9 cellular contexts compared by ENCODE assay signal in genomic region chr2:118865106-118865505, GRCh38. TPM values are rescaled to one million over a fixed set of nuclear protein-coding genes. Genes with fewer than 3 reads are reported as not detected.
DNase-seq lines count a peak whose midpoint lies in the region; TF ChIP-seq lines count a peak whose summit lies in the region.
"Had no signal": no experiment of that assay in that cellular context is flagged by ENCODE, and none has a peak within 500 bp of the region (broad histone marks: within the 10 kb centered on the region; RNA-seq: fewer than 3 reads in every experiment).

No MANE protein-coding gene starts in this region.

- H3K79me2 ChIP-seq in Loucy (ENCODE audit: insufficient read depth, low read length), result no peaks in the 10 kb centered on the region

- H3K27ac ChIP-seq in prostate gland, result no peak overlapping the region

- H3K36me3 ChIP-seq in Loucy (ENCODE audit: insufficient read depth, low read length) (no peaks in the 10 kb centered on the region), prostate gland (no peaks in the 10 kb centered on the region)

- H3K27me3 ChIP-seq in Loucy (ENCODE audit: insufficient read depth, low read length, poor library complexity, severe bottlenecking), result no peaks in the 10 kb centered on the region
- no peaks in the 10 kb centered on the region for H3K27me3 ChIP-seq in prostate gland (replicated peaks; ENCODE audit: insufficient read depth)

- no peak overlapping the region for H3K9ac ChIP-seq in Loucy (ENCODE audit: low read depth, low read length, poor library complexity, severe bottlenecking)

- no peaks in the 10 kb centered on the region for H3K9me2 ChIP-seq in Loucy (replicated peaks; ENCODE audit: low read depth, low read length)

- no peak overlapping the region for H3K4me3 Mint-ChIP-seq in HFFc6
- H3K4me3 Mint-ChIP-seq: immature natural killer cell had no signal

- H3K4me3 ChIP-seq in GM12875 (ENCODE audit: low read depth, low read length) (no peak overlapping the region), Loucy (ENCODE audit: low read length, poor library complexity, severe bottlenecking) (no peak overlapping the region), prostate gland (no peak overlapping the region)

- intact Hi-C loops in prostate gland (cut with DNase I), result loop anchor here (2.0 kb wide), 1 partner anchor 818 kb away; no protein-coding TSS in a partner anchor

- peak; percentile 66; the same call in 1 of the 2 replicates for TF ChIP-seq CTCF in GM12875 (IDR thresholded peaks at IDR 0.05; ENCODE audit: borderline replicate concordance, insufficient read depth, low read depth, low read length)
- TF ChIP-seq CTCF in HFFc6 (IDR thresholded peaks at IDR 0.05), result peak; percentile 79
- peak; percentile 74 for TF ChIP-seq CTCF in Loucy (conservative IDR thresholded peaks at IDR 0.05; ENCODE audit: low read length)
- peak in 3 of 4 experiments; percentile 16 to 54 (median 33) for TF ChIP-seq CTCF in prostate gland (IDR thresholded peaks at IDR 0.05)

- WGBS in prostate gland, result 7% methylated on average over 3 of the region's 3 CpGs

- H3F3A ChIP-seq in Loucy (ENCODE audit: low read depth), result no peaks in the 10 kb centered on the region

- H3K9me3 ChIP-seq in Loucy (ENCODE audit: insufficient read depth, low read depth, low read length), result no peaks in the 10 kb centered on the region
- H3K9me3 ChIP-seq in prostate gland, result no peaks in the 10 kb centered on the region

- DNase-seq in AG08395 (ENCODE audit: low spot score) (peak; percentile 78), HFFc6 (peak; percentile 48), SKM-1 treated with dmso at 0.1 percent for 144 hours (lab: John Stamatoyannopoulos, UW; ENCODE audit: unreplicated experiment) (peak; percentile 53), fibroblast of the conjunctiva (ENCODE audit: low read depth) (peak; percentile 53), prostate gland (ENCODE audit: low spot score) (no peak), NK-92 (lab: John Stamatoyannopoulos, UW; ENCODE audit: unreplicated experiment) (no peak)

- TF ChIP-seq POLR2A in prostate gland (IDR thresholded peaks at IDR 0.05), result no peak

- no peaks in the 10 kb centered on the region for H4K20me1 ChIP-seq in Loucy (ENCODE audit: insufficient read depth, low read length, poor library complexity, severe bottlenecking)

- no peak overlapping the region for H3K27ac Mint-ChIP-seq in HFFc6
- H3K27ac Mint-ChIP-seq: immature natural killer cell had no signal

- H2AFZ ChIP-seq in Loucy (ENCODE audit: low read length), result no peak overlapping the region

- H3K4me1 ChIP-seq in Loucy (ENCODE audit: insufficient read depth, low read length, poor library complexity, severe bottlenecking) (no peaks in the 10 kb centered on the region), prostate gland (replicated peaks) (no peaks in the 10 kb centered on the region)

- no peak overlapping the region for H3K4me2 ChIP-seq in Loucy (ENCODE audit: low read depth, low read length, poor library complexity, severe bottlenecking)

- H3K27me3 Mint-ChIP-seq in HFFc6 (ENCODE audit: insufficient read depth), result peaks cover 26% of the 10 kb centered on the region

- no peaks in the 10 kb centered on the region for H3K36me3 Mint-ChIP-seq in HFFc6 (ENCODE audit: low read depth)
- H3K36me3 Mint-ChIP-seq: immature natural killer cell had no signal

- peaks cover 6% of the 10 kb centered on the region for H3K4me1 Mint-ChIP-seq in HFFc6 (ENCODE audit: low read depth)
- H3K4me1 Mint-ChIP-seq: immature natural killer cell had no signal

- H3K9me3 Mint-ChIP-seq in HFFc6, result no peaks in the 10 kb centered on the region
- H3K9me3 Mint-ChIP-seq: immature natural killer cell had no signal

RNA-seq across cellular contexts. Expression of gene EN1, which starts 17.7 kb away (rescaled TPM):
- not detected for total RNA-seq in HFFc6 (2021; fragmentation: NEBNext Ultra II Directional; extraction: Animal tissue kit (Norgen Biotek cat#: 25700))
- total RNA-seq in prostate gland, result under 1 TPM in 1 of 2 donors, not detected in 1; 0.09 TPM

Comparison
In these comparisons a context has a peak if more than half of its experiments do, and no peak if none do; other contexts are left out.
1. DNase-seq: peak in AG08395 (single experiment), HFFc6 (single experiment), SKM-1 treated with dmso at 0.1 percent for 144 hours (single experiment) and fibroblast of the conjunctiva (single experiment); none in prostate gland (single experiment) and NK-92 (single experiment).
2. Peak in every context shown above with its lines, with median percentiles within 50 percentile points of each other: CTCF ChIP-seq.